ENCODE assay signal across 6 cellular contexts in the genomic region with DNA sequence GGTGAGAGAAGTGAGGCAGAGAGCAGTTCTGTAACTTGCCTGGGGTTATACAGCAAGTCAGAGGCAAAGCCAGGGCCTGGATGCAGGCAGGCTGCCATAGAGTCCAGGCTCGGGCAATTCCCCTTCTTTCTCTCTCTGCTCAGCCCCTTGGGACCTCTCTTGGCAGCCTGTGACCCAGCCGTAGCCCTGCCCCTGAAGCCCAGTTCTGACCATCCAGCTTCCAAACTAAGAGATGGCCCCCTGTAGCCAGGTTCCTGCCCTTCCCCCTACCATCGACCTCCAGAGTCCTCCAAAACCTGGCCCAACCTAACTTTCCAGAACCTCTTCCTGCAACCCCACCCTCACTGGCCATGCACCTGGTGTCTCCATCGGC.
"Had no signal": no experiment of that assay in that cellular context is flagged by ENCODE, and none has a peak within 500 bp of the region (broad histone marks: within the 10 kb centered on the region; RNA-seq: fewer than 3 reads in every experiment).

No MANE protein-coding gene starts in this region.

- ATAC-seq: activated CD4-positive, CD25-positive, alpha-beta regulatory T cell treated with anti-CD3 and anti-CD28 coated beads, Interleukin-2, amount 50 U/mL, for 24 hours had no signal

- H3K27me3 ChIP-seq: heart right ventricle, upper lobe of left lung had no signal

- H3K4me3 ChIP-seq: heart right ventricle, upper lobe of left lung had no signal

- H3K27ac ChIP-seq: upper lobe of left lung had no signal

- H3K36me3 ChIP-seq: heart right ventricle, upper lobe of left lung had no signal

- DNase-seq: amniotic stem cell; SIG-M5; stimulated activated CD4-positive, alpha-beta T cell treated with anti-CD3 and anti-CD28 coated beads, Interleukin-4, amount 100 ng/mL, for 4 hours; upper lobe of left lung had no signal

- H3K9me3 ChIP-seq: heart right ventricle, upper lobe of left lung had no signal
